Comparison of ENCODE assay signal across 13 cellular contexts in the genomic region with DNA sequence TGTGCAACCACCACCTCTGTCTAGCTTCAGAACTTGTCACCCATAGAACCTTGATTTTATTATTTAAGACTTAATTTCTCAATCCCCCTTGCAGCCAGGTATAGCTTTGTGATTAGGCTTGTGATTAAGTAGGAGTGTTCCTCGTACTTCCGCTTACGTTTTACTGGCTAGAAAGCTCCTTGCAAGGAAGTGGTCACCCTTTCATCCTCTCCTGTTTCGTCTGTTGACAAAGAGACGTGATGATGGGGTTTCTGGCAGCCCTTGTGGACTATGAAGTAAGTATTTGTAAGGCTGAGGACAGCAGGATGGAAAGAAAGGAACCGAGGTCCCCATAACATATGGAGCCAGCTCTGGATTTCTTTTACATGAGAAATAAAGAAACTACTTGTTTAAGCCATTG.
DNase-seq lines count a peak whose midpoint lies in the region; ATAC-seq and TF ChIP-seq lines count a peak whose summit lies in the region.
"Had no signal": no experiment of that assay in that cellular context is flagged by ENCODE, and none has a peak within 500 bp of the region (broad histone marks: within the 10 kb centered on the region; RNA-seq: fewer than 3 reads in every experiment).

No MANE protein-coding gene starts in this region.

- intact Hi-C loops in CD4-positive, alpha-beta T cell (cut with DNase I, micrococcal nuclease) = loop anchor here in 1 of 2 experiments (1.0 to 2.0 kb wide), 2 partner anchors 32 to 88 kb away; no protein-coding TSS in a partner anchor
- intact Hi-C loops in activated CD4-positive, alpha-beta T cell treated with anti-CD3 and anti-CD28 coated beads, Interleukin-2, amount 10 ng/mL, durations not matched to agents 24 days and 14 days (cut with micrococcal nuclease) = loop anchor here (1.0 to 5.0 kb wide), 2 partner anchors 39 to 88 kb away; no protein-coding TSS in a partner anchor

- CTCF ChIA-PET in CD4-positive, alpha-beta T cell (lab: Charles Lee) = interaction anchor here (1.6 kb wide), 1 partner anchor 9 kb away, joined by 4 read pairs; no protein-coding TSS in a partner anchor

- peaks cover 55% of the 10 kb centered on the region for H3K4me1 Mint-ChIP-seq in CD4-positive, alpha-beta T cell (ENCODE audit: low read depth)
- H3K4me1 Mint-ChIP-seq in activated CD4-positive, alpha-beta T cell treated with anti-CD3 and anti-CD28 coated beads, Interleukin-2, amount 10 ng/mL, durations not matched to agents 24 days and 14 days = peaks cover 44% of the 10 kb centered on the region

- H3K9me3 ChIP-seq in CD4-positive, alpha-beta T cell (ENCODE audit: control insufficient read depth, low read length) = no peaks in the 10 kb centered on the region

- H3K27me3 Mint-ChIP-seq in CD4-positive, alpha-beta T cell = no peaks in the 10 kb centered on the region
- H3K27me3 Mint-ChIP-seq in activated CD4-positive, alpha-beta T cell treated with anti-CD3 and anti-CD28 coated beads, Interleukin-2, amount 10 ng/mL, durations not matched to agents 24 days and 14 days = peaks cover 4% of the 10 kb centered on the region

- H3K9me3 Mint-ChIP-seq in CD4-positive, alpha-beta T cell = no peaks in the 10 kb centered on the region
- no peaks in the 10 kb centered on the region for H3K9me3 Mint-ChIP-seq in activated CD4-positive, alpha-beta T cell treated with anti-CD3 and anti-CD28 coated beads, Interleukin-2, amount 10 ng/mL, durations not matched to agents 24 days and 14 days

- no peak for TF ChIP-seq CTCF in CD4-positive, alpha-beta T cell (IDR thresholded peaks at IDR 0.05)
- no peak for TF ChIP-seq CTCF in HL-60 (IDR thresholded peaks at IDR 0.05; ENCODE audit: insufficient read depth, low read length)

- DNase-seq in CD4-positive, alpha-beta T cell = peak in 6 of 10 experiments; percentile 3 to 26 (median 18)
- DNase-seq in HL-60 (ENCODE audit: low read depth in 1 of 2, low spot score in 1 of 2) (peak; percentile 41 to 46), hippocampal formation (lab: John Stamatoyannopoulos, UW) (no peak)
- peak; percentile 86 for DNase-seq in activated CD4-positive, alpha-beta T cell treated with anti-CD3 and anti-CD28 coated beads, Interleukin-2, amount 10 ng/mL, durations not matched to agents 24 days and 14 days
- peak; percentile 17 for DNase-seq in effector CD4-positive, alpha-beta T cell
- DNase-seq: GF-D8, KG1, NCI-H524, RPMI8226 had no signal

- H3K4me3 Mint-ChIP-seq in CD4-positive, alpha-beta T cell = peak overlapping the region; percentile 58
- H3K4me3 Mint-ChIP-seq in activated CD4-positive, alpha-beta T cell treated with anti-CD3 and anti-CD28 coated beads, Interleukin-2, amount 10 ng/mL, durations not matched to agents 24 days and 14 days = peak overlapping the region; percentile 39

- no peak overlapping the region for H3K4me3 ChIP-seq in HL-60 (replicated peaks; ENCODE audit: insufficient read depth, low read length)
- H3K4me3 ChIP-seq: BLaER1 treated with 17β-estradiol and CSF1 and Interleukin-3, amounts not matched to agents 10 nM and 100 nM; cardiac muscle cell had no signal

- no peaks in the 10 kb centered on the region for H3K36me3 Mint-ChIP-seq in CD4-positive, alpha-beta T cell (ENCODE audit: low read depth)
- H3K36me3 Mint-ChIP-seq in activated CD4-positive, alpha-beta T cell treated with anti-CD3 and anti-CD28 coated beads, Interleukin-2, amount 10 ng/mL, durations not matched to agents 24 days and 14 days (ENCODE audit: low read depth) = peaks cover 1% of the 10 kb centered on the region

- no peaks in the 10 kb centered on the region for H3K27me3 ChIP-seq in CD4-positive, alpha-beta T cell (ENCODE audit: control insufficient read depth, insufficient read depth, low read length)
- no peaks in the 10 kb centered on the region for H3K27me3 ChIP-seq in HL-60 (ENCODE audit: insufficient read depth, poor library complexity, severe bottlenecking)
- H3K27me3 ChIP-seq: BLaER1 treated with 17β-estradiol and CSF1 and Interleukin-3, amounts not matched to agents 10 nM and 100 nM; cardiac muscle cell had no signal

- POLR2A ChIA-PET in CD4-positive, alpha-beta T cell (lab: Charles Lee) = interaction anchor here (0.7 to 4.9 kb wide), 11 partner anchors 10 to 101 kb away, joined by 3 to 62 read pairs (median 4); partner anchors contain the start of gene KDM7A

- no peak overlapping the region for H3K27ac ChIP-seq in CD4-positive, alpha-beta T cell (ENCODE audit: low read depth, low read length)
- H3K27ac ChIP-seq in HL-60 (replicated peaks) = no peak overlapping the region
- H3K27ac ChIP-seq: cardiac muscle cell had no signal

- H3K27ac Mint-ChIP-seq in CD4-positive, alpha-beta T cell = peak overlapping the region; percentile 84
- H3K27ac Mint-ChIP-seq in activated CD4-positive, alpha-beta T cell treated with anti-CD3 and anti-CD28 coated beads, Interleukin-2, amount 10 ng/mL, durations not matched to agents 24 days and 14 days = peak overlapping the region; percentile 79

- peak; percentile 91 for ATAC-seq in CD4-positive, alpha-beta T cell (ENCODE audit: poor library complexity)
- ATAC-seq in HG03108 (IDR thresholded peaks at IDR 0.05; ENCODE audit: unreplicated experiment) (no peak), HG02763 (IDR thresholded peaks at IDR 0.05; ENCODE audit: unreplicated experiment) (no peak)

Comparison
In these comparisons a context has a peak if more than half of its experiments do, and no peak if none do; other contexts are left out.
1. DNase-seq: peak in CD4-positive, alpha-beta T cell (6 of 10), HL-60 (2 of 2), activated CD4-positive, alpha-beta T cell treated with anti-CD3 and anti-CD28 coated beads, Interleukin-2, amount 10 ng/mL, durations not matched to agents 24 days and 14 days (single experiment) and effector CD4-positive, alpha-beta T cell (single experiment); none in hippocampal formation (0 of 2).